In genomic region chr6:54100411-54101006, GRCh38 we compare ENCODE assay signal across 16 cellular contexts. TPM values are rescaled to one million over a fixed set of nuclear protein-coding genes. Genes with fewer than 3 reads are reported as not detected.
A peak's percentile ranks its signal among the peaks of the same experiment; 100 is the strongest.
DNase-seq lines count a peak whose midpoint lies in the region; ATAC-seq and TF ChIP-seq lines count a peak whose summit lies in the region.
"Had no signal": no experiment of that assay in that cellular context is flagged by ENCODE, and none has a peak within 500 bp of the region (broad histone marks: within the 10 kb centered on the region; RNA-seq: fewer than 3 reads in every experiment).

No MANE protein-coding gene starts in this region.

- no peak for TF ChIP-seq POLR2A in esophagus squamous epithelium (IDR thresholded peaks at IDR 0.05)

- H3K27ac ChIP-seq in esophagus squamous epithelium = no peak overlapping the region
- H3K27ac ChIP-seq: SK-N-MC had no signal

- H3K36me3 ChIP-seq in esophagus squamous epithelium = no peaks in the 10 kb centered on the region

- 77 to 100% methylated on average over 1 of the region's 1 CpG for WGBS in esophagus squamous epithelium, 2 donors

- TF ChIP-seq CTCF in esophagus squamous epithelium (IDR thresholded peaks at IDR 0.05) = no peak

- H3K9me3 ChIP-seq in esophagus squamous epithelium = no peaks in the 10 kb centered on the region

- H3K27me3 ChIP-seq in esophagus squamous epithelium = no peaks in the 10 kb centered on the region

- H3K4me3 ChIP-seq in esophagus squamous epithelium = no peak overlapping the region
- H3K4me3 ChIP-seq: SK-N-MC had no signal

- ATAC-seq in GM18517 (IDR thresholded peaks at IDR 0.05; ENCODE audit: unreplicated experiment) (peak; percentile 88), GM19468 (IDR thresholded peaks at IDR 0.05; ENCODE audit: extremely low read depth, unreplicated experiment) (peak; percentile 48), HG02973 (IDR thresholded peaks at IDR 0.05; ENCODE audit: unreplicated experiment) (peak; percentile 83), HG03558 (IDR thresholded peaks at IDR 0.05; ENCODE audit: extremely low read depth, unreplicated experiment) (peak; percentile 72)
- ATAC-seq: left lobe of liver had no signal

- no peak for DNase-seq in esophagus squamous epithelium (lab: John Stamatoyannopoulos, UW)
- no peak for DNase-seq in DMS153 (lab: John Stamatoyannopoulos, UW)
- no peak for DNase-seq in RPMI8226
- DNase-seq in NCI-H146 treated with DMSO at 0.1 percent for 48 hours (lab: John Stamatoyannopoulos, UW; ENCODE audit: unreplicated experiment) = no peak
- DNase-seq: amygdala; NCI-H1092 treated with DMSO at 0.1 percent for 48 hours; NCI-H226; stimulated activated CD4-positive, alpha-beta T cell treated with anti-CD3 and anti-CD28 coated beads, Interleukin-15, amount 100 ng/mL, for 24 hours had no signal

- intact Hi-C loops in esophagus squamous epithelium (cut with DNase I) = no loop called here

- H3K4me1 ChIP-seq in esophagus squamous epithelium = peaks cover 0 to 7% (median 0%) of the 10 kb centered on the region in 3 donors

RNA-seq across cellular contexts. Expression of gene MLIP, which starts 10.7 kb away (rescaled TPM):
- 1 to 10 TPM in 3 of 4 donors, under 1 TPM in 1; 0.64 to 4.3 (median 2.5) TPM for total RNA-seq in esophagus squamous epithelium
- total RNA-seq: activated T-helper 2 cell treated with anti-CD3 and anti-CD28 coated beads, Interferon-gamma antibody, Interleukin-2, Interleukin-4, amounts not matched to agents 10 μg/mL and 5 μg/mL and 100 μg/mL, durations not matched to agents 14 hours and 24 hours and 36 hours; progenitor cell of endocrine pancreas had no signal
